11 cellular contexts compared by ENCODE assay signal in genomic region chr12:93962336-93962735, GRCh38.
"Had no signal": no experiment of that assay in that cellular context is flagged by ENCODE, and none has a peak within 500 bp of the region (broad histone marks: within the 10 kb centered on the region; RNA-seq: fewer than 3 reads in every experiment).

No MANE protein-coding gene starts in this region.

- H3K4me2 ChIP-seq: GM23338 had no signal

- DNase-seq: GM23248, GOT3, H7, H9, HCEC 1CT, HFFc6 had no signal

- ATAC-seq: GM23338, HCT116 had no signal

- H3K9ac ChIP-seq: GM23248 had no signal

- H3K9me3 ChIP-seq: HAP-1 had no signal

- H3K36me3 ChIP-seq: HAP-1 had no signal

- FAIRE-seq: H1, H54 had no signal

- H2AFZ ChIP-seq: GM23248, GM23338 had no signal

- H3K4me1 ChIP-seq: HAP-1 had no signal

- H3K27ac ChIP-seq: GM23248 had no signal

- H3K4me3 ChIP-seq: GM23248, GM23338, HAP-1 had no signal
